Comparison of ENCODE assay signal across 21 cellular contexts in genomic region chr10:99995713-99996112, GRCh38. TPM values are rescaled to one million over a fixed set of nuclear protein-coding genes. Genes with fewer than 3 reads are reported as not detected.
DNase-seq lines count a peak whose midpoint lies in the region; ATAC-seq, FAIRE-seq and TF ChIP-seq lines count a peak whose summit lies in the region.
"Had no signal": no experiment of that assay in that cellular context is flagged by ENCODE, and none has a peak within 500 bp of the region (broad histone marks: within the 10 kb centered on the region; RNA-seq: fewer than 3 reads in every experiment).

No MANE protein-coding gene starts in this region.

- POLR2A ChIA-PET in A673 (lab: Charles Lee; ENCODE audit: low non-redundant PET) (no interaction called here), T-cell (lab: Charles Lee) (no interaction called here)

- H3K9me3 ChIP-seq in A673 (ENCODE audit: low read depth, low read length, poor library complexity, severe bottlenecking) (no peaks in the 10 kb centered on the region), DOHH2 (ENCODE audit: control insufficient read depth, insufficient read depth, low read length) (no peaks in the 10 kb centered on the region)
- H3K9me3 ChIP-seq: HAP-1, testis had no signal

- H3K4me1 ChIP-seq in A673 (ENCODE audit: insufficient read depth, low read length, poor library complexity, severe bottlenecking) = peaks cover 54% of the 10 kb centered on the region
- H3K4me1 ChIP-seq in DOHH2 (ENCODE audit: control insufficient read depth, low read length) = peaks cover 86% of the 10 kb centered on the region

- peaks cover 20% of the 10 kb centered on the region for H3F3A ChIP-seq in DOHH2 (ENCODE audit: control insufficient read depth, insufficient read depth)

- H3K36me3 Mint-ChIP-seq in brain (peaks cover 11% of the 10 kb centered on the region), nephron (ENCODE audit: low read depth) (no peaks in the 10 kb centered on the region), T-cell (peaks cover 15% of the 10 kb centered on the region)

- no peak for FAIRE-seq in frontal cortex (lab: Jason Lieb, UNC)

- peak overlapping the region; percentile 85 for H3K4me2 ChIP-seq in DOHH2 (ENCODE audit: low read length)

- H3K4me3 Mint-ChIP-seq in brain (no peak overlapping the region), nephron (no peak overlapping the region), T-cell (no peak overlapping the region)
- H3K4me3 Mint-ChIP-seq: activated naive CD8-positive, alpha-beta T cell treated with anti-CD3 and anti-CD28 coated beads, Interleukin-2, amount 10 ng/mL, durations not matched to agents 7 days and 5 days; activated T-cell treated with anti-CD3 and anti-CD28 coated beads, Interleukin-2, amount 50 U/mL, for 72 hours had no signal

- CTCF ChIA-PET in A673 (lab: Charles Lee) = no interaction called here
- CTCF ChIA-PET in T-cell (lab: Charles Lee) = interaction anchor here in 1 of 2 donors (1.1 kb wide), 1 partner anchor 12 kb away, joined by 3 read pairs; no protein-coding TSS in a partner anchor

- H3K27me3 ChIP-seq in A673 (replicated peaks; ENCODE audit: insufficient read depth, low read depth, low read length, poor library complexity) (no peaks in the 10 kb centered on the region), DOHH2 (ENCODE audit: control insufficient read depth, low read length) (no peaks in the 10 kb centered on the region)
- H3K27me3 ChIP-seq: testis had no signal

- DNase-seq in A673 (ENCODE audit: low spot score) = no peak
- DNase-seq in T-cell = no peak
- DNase-seq in substantia nigra (lab: John Stamatoyannopoulos, UW) = no peak
- DNase-seq in erythroblast (lab: John Stamatoyannopoulos, UW) = no peak
- no peak for DNase-seq in frontal cortex (ENCODE audit: low spot score in 2 of 2)
- DNase-seq: activated CD4-positive, CD25-positive, alpha-beta regulatory T cell treated with anti-CD3 and anti-CD28 coated beads, Interleukin-2, amount 50 U/mL, for 72 hours; activated naive CD8-positive, alpha-beta T cell treated with anti-CD3 and anti-CD28 coated beads, Interleukin-2, amount 10 ng/mL, durations not matched to agents 7 days and 5 days; activated T-cell treated with anti-CD3 and anti-CD28 coated beads, Interleukin-2, amount 50 U/mL, for 72 hours; DMS79 treated with DMSO at 0.1 percent for 48 hours; NCI-H1105; NCI-H2081 treated with DMSO at 0.1 percent for 48 hours; NCI-H446 treated with DMSO at 0.1 percent for 48 hours; right cardiac atrium; stimulated activated CD4-positive, alpha-beta T cell treated with anti-CD3 and anti-CD28 coated beads, Interleukin-15, amount 100 ng/mL, for 24 hours; T1000; testis had no signal

- H3K9me2 ChIP-seq in DOHH2 (replicated peaks; ENCODE audit: control insufficient read depth, low read length) = no peaks in the 10 kb centered on the region

- H3K27me3 Mint-ChIP-seq in brain (no peaks in the 10 kb centered on the region), nephron (ENCODE audit: low read depth) (no peaks in the 10 kb centered on the region), T-cell (peaks cover 0 to under 1% of the 10 kb centered on the region in 2 donors)
- H3K27me3 Mint-ChIP-seq: activated naive CD8-positive, alpha-beta T cell treated with anti-CD3 and anti-CD28 coated beads, Interleukin-2, amount 10 ng/mL, durations not matched to agents 7 days and 5 days had no signal

- H3K79me2 ChIP-seq in DOHH2 (ENCODE audit: control insufficient read depth, low read length) = peaks cover 98% of the 10 kb centered on the region

- no TSS peak for BruUV-seq in A673 (replicated peaks; lab: Mats Ljungman, UMichigan)

- H3K4me3 ChIP-seq in A673 (ENCODE audit: low read depth, low read length, poor library complexity, severe bottlenecking) (no peak overlapping the region), DOHH2 (ENCODE audit: low read length) (peak overlapping the region; percentile 60; the same call in 1 of the 2 replicates)
- H3K4me3 ChIP-seq: HAP-1, SK-N-MC, testis had no signal

- H3K27ac ChIP-seq in A673 (ENCODE audit: low read depth, low read length, poor library complexity, severe bottlenecking) (peak overlapping the region; percentile 38), DOHH2 (ENCODE audit: low read depth, low read length) (peak overlapping the region; percentile 56), substantia nigra (ENCODE audit: low read depth, low read length, poor library complexity, severe bottlenecking) (no peak overlapping the region)
- H3K27ac ChIP-seq: SK-N-MC had no signal

- intact Hi-C loops in A673 (cut with micrococcal nuclease; ENCODE audit: unreplicated experiment) = no loop called here

- no peak for ATAC-seq in T-cell (replicated peaks in 1 of 4)
- ATAC-seq: activated T-cell treated with anti-CD3 and anti-CD28 coated beads, Interleukin-2, amount 50 U/mL, for 72 hours; right cardiac atrium had no signal

- H3K27ac Mint-ChIP-seq in brain (peak overlapping the region in 3 of 5 experiments; percentile 8 to 29 (median 14)), nephron (peak overlapping the region; percentile 65 to 93 (median 70)), T-cell (no peak overlapping the region)
- H3K27ac Mint-ChIP-seq: activated naive CD8-positive, alpha-beta T cell treated with anti-CD3 and anti-CD28 coated beads, Interleukin-2, amount 10 ng/mL, durations not matched to agents 7 days and 5 days; activated T-cell treated with anti-CD3 and anti-CD28 coated beads, Interleukin-2, amount 50 U/mL, for 72 hours had no signal

- peaks cover 53% of the 10 kb centered on the region for H3K4me1 Mint-ChIP-seq in brain
- H3K4me1 Mint-ChIP-seq in nephron = peaks cover 56% of the 10 kb centered on the region
- peaks cover 17 to 25% (median 19%) of the 10 kb centered on the region in 3 donors for H3K4me1 Mint-ChIP-seq in T-cell

- H3K36me3 ChIP-seq in A673 (ENCODE audit: insufficient read depth, low read length, poor library complexity, severe bottlenecking) = no peaks in the 10 kb centered on the region
- peaks cover 62% of the 10 kb centered on the region for H3K36me3 ChIP-seq in DOHH2 (ENCODE audit: control insufficient read depth, low read length)
- H3K36me3 ChIP-seq: HAP-1 had no signal

- no peak for TF ChIP-seq POLR2A in erythroblast (IDR thresholded peaks at IDR 0.05; ENCODE audit: low read length)

- H3K9me3 Mint-ChIP-seq in brain (no peaks in the 10 kb centered on the region), nephron (no peaks in the 10 kb centered on the region), T-cell (no peaks in the 10 kb centered on the region)
- H3K9me3 Mint-ChIP-seq: activated T-cell treated with anti-CD3 and anti-CD28 coated beads, Interleukin-2, amount 50 U/mL, for 72 hours had no signal

- H4K20me1 ChIP-seq in DOHH2 (ENCODE audit: control insufficient read depth, insufficient read depth, low read depth, low read length) = peaks cover 30% of the 10 kb centered on the region

- TF ChIP-seq CTCF in A673 (conservative IDR thresholded peaks at IDR 0.05; ENCODE audit: low read depth, low read length) = no peak
- TF ChIP-seq CTCF in DOHH2 (IDR thresholded peaks at IDR 0.05; ENCODE audit: low read depth, low read length, poor library complexity, severe bottlenecking) = no peak
- no peak for TF ChIP-seq CTCF in brain (conservative IDR thresholded peaks at IDR 0.05)
- TF ChIP-seq CTCF in nephron (IDR thresholded peaks at IDR 0.05; ENCODE audit: unreplicated experiment in 3 of 3) = no peak

RNA-seq across cellular contexts. Expression of gene DNMBP, which starts 14.0 kb away (rescaled TPM):
- total RNA-seq in A673 (2021) = 23.6 and 28.0 TPM in 2 replicates
- 4.5 TPM for polyA plus RNA-seq in brain (ENCODE audit: insufficient read depth, low read depth, low replicate concordance)
- total RNA-seq in T-cell = 1 to 10 TPM; 4.4 to 5.8 (median 4.6) TPM
- 2.9 TPM for total RNA-seq in frontal cortex

Comparison
In these comparisons a context has a peak if more than half of its experiments do, and no peak if none do; other contexts are left out.
1. H3K27ac Mint-ChIP-seq: peak in brain (3 of 5) and nephron (3 of 3); none in T-cell (0 of 2).